In genomic region chr4:75834095-75834771, GRCh38 we compare ENCODE assay signal across 1 cellular context.
TF ChIP-seq lines count a peak whose summit lies in the region.

No MANE protein-coding gene starts in this region.

TF ChIP-seq in K562, 482 proteins besides CTCF, POLR2A, EP300 and RAD21 (continued from another document and continues in another):
- TF ChIP-seq, protein P1, sequence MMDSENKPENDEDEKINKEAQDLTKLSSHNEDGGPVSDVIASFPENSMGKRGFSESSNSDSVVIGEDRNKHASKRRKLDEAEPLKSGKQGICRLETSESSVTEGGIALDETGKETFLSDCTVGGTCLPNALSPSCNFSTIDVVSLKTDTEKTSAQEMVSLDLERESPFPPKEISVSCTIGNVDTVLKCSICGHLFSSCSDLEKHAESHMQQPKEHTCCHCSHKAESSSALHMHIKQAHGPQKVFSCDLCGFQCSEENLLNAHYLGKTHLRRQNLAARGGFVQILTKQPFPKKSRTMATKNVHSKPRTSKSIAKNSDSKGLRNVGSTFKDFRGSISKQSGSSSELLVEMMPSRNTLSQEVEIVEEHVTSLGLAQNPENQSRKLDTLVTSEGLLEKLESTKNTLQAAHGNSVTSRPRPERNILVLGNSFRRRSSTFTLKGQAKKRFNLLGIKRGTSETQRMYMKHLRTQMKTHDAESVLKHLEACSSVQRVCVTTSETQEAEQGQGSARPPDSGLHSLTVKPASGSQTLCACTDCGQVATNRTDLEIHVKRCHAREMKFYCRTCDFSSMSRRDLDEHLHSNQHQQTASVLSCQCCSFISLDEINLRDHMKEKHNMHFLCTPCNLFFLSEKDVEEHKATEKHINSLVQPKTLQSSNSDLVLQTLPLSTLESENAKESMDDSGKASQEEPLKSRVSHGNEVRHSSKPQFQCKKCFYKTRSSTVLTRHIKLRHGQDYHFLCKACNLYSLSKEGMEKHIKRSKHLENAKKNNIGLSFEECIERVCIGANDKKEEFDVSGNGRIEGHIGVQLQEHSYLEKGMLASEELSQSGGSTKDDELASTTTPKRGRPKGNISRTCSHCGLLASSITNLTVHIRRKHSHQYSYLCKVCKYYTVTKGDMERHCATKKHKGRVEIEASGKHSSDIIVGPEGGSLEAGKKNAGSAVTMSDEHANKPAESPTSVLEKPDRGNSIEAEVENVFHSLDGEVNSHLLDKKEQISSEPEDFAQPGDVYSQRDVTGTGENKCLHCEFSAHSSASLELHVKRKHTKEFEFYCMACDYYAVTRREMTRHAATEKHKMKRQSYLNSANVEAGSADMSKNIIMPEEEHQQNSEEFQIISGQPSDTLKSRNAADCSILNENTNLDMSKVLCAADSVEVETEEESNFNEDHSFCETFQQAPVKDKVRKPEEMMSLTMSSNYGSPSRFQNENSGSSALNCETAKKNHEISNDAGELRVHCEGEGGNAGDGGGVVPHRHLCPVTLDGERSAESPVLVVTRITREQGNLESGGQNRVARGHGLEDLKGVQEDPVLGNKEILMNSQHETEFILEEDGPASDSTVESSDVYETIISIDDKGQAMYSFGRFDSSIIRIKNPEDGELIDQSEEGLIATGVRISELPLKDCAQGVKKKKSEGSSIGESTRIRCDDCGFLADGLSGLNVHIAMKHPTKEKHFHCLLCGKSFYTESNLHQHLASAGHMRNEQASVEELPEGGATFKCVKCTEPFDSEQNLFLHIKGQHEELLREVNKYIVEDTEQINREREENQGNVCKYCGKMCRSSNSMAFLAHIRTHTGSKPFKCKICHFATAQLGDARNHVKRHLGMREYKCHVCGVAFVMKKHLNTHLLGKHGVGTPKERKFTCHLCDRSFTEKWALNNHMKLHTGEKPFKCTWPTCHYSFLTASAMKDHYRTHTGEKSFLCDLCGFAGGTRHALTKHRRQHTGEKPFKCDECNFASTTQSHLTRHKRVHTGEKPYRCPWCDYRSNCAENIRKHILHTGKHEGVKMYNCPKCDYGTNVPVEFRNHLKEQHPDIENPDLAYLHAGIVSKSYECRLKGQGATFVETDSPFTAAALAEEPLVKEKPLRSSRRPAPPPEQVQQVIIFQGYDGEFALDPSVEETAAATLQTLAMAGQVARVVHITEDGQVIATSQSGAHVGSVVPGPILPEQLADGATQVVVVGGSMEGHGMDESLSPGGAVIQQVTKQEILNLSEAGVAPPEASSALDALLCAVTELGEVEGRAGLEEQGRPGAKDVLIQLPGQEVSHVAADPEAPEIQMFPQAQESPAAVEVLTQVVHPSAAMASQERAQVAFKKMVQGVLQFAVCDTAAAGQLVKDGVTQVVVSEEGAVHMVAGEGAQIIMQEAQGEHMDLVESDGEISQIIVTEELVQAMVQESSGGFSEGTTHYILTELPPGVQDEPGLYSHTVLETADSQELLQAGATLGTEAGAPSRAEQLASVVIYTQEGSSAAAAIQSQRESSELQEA (IDR thresholded peaks at IDR 0.05; ENCODE audit: low read depth), result no peak
- TF ChIP-seq, protein P2, sequence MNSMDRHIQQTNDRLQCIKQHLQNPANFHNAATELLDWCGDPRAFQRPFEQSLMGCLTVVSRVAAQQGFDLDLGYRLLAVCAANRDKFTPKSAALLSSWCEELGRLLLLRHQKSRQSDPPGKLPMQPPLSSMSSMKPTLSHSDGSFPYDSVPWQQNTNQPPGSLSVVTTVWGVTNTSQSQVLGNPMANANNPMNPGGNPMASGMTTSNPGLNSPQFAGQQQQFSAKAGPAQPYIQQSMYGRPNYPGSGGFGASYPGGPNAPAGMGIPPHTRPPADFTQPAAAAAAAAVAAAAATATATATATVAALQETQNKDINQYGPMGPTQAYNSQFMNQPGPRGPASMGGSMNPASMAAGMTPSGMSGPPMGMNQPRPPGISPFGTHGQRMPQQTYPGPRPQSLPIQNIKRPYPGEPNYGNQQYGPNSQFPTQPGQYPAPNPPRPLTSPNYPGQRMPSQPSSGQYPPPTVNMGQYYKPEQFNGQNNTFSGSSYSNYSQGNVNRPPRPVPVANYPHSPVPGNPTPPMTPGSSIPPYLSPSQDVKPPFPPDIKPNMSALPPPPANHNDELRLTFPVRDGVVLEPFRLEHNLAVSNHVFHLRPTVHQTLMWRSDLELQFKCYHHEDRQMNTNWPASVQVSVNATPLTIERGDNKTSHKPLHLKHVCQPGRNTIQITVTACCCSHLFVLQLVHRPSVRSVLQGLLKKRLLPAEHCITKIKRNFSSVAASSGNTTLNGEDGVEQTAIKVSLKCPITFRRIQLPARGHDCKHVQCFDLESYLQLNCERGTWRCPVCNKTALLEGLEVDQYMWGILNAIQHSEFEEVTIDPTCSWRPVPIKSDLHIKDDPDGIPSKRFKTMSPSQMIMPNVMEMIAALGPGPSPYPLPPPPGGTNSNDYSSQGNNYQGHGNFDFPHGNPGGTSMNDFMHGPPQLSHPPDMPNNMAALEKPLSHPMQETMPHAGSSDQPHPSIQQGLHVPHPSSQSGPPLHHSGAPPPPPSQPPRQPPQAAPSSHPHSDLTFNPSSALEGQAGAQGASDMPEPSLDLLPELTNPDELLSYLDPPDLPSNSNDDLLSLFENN (IDR thresholded peaks at IDR 0.05; ENCODE audit: low read depth in 2 of 2, low read length in 2 of 2), result no peak
- TF ChIP-seq ASH1L (IDR thresholded peaks at IDR 0.05; ENCODE audit: borderline replicate concordance, low read depth, partially characterized antibody) (no peak), SRF (CRISPR knock-in tag; IDR thresholded peaks at IDR 0.05) (no peak), NCOA1 (IDR thresholded peaks at IDR 0.05; ENCODE audit: low read depth) (no peak), SOX6 (IDR thresholded peaks at IDR 0.05) (no peak), ZNF124 (CRISPR knock-in tag; IDR thresholded peaks at IDR 0.05) (no peak), BCOR (IDR thresholded peaks at IDR 0.05) (no peak), HOMEZ (CRISPR knock-in tag; IDR thresholded peaks at IDR 0.05) (no peak), PTTG1 (tag; IDR thresholded peaks at IDR 0.05; ENCODE audit: low read depth) (peak; percentile 89), DDX20 (tag; IDR thresholded peaks at IDR 0.05; ENCODE audit: low read depth) (peak; percentile 88), BRD4 (IDR thresholded peaks at IDR 0.05) (no peak), MEIS2 (IDR thresholded peaks at IDR 0.05; ENCODE audit: partially characterized antibody) (no peak), MYBL2 (IDR thresholded peaks at IDR 0.05; ENCODE audit: low read depth) (no peak), MYBL2 (CRISPR knock-in tag; IDR thresholded peaks at IDR 0.05; ENCODE audit: borderline replicate concordance) (no peak), HES1 (IDR thresholded peaks at IDR 0.05; ENCODE audit: low read depth) (no peak), CCNT2 (IDR thresholded peaks at IDR 0.05; ENCODE audit: borderline replicate concordance, extremely low read depth, insufficient read length, low read depth, low read length) (no peak), POLR2AphosphoS2 (IDR thresholded peaks at IDR 0.05; ENCODE audit: low read length) (no peak), PTRF (tag; IDR thresholded peaks at IDR 0.05) (peak; percentile 71), EGR1 (conservative IDR thresholded peaks at IDR 0.05) (no peak), ERF (CRISPR knock-in tag; IDR thresholded peaks at IDR 0.05) (no peak), GMEB1 (CRISPR knock-in tag; IDR thresholded peaks at IDR 0.05) (no peak), U2AF2 (optimal IDR thresholded peaks at IDR 0.05; ENCODE audit: low read depth, low read length) (no peak), HLTF (IDR thresholded peaks at IDR 0.05) (no peak), GTF2B (IDR thresholded peaks at IDR 0.05; ENCODE audit: extremely low read depth, insufficient read length) (no peak), ZC3H8 (IDR thresholded peaks at IDR 0.05) (no peak), TRIM24 (IDR thresholded peaks at IDR 0.05) (no peak), PHB2 (IDR thresholded peaks at IDR 0.05; ENCODE audit: low read depth) (no peak), HDAC6 (IDR thresholded peaks at IDR 0.05; ENCODE audit: low read depth, low read length) (no peak), SAFB2 (IDR thresholded peaks at IDR 0.05; ENCODE audit: borderline replicate concordance, low read depth, low read length, severe bottlenecking) (no peak), CBX8 (IDR thresholded peaks at IDR 0.05; ENCODE audit: borderline replicate concordance, extremely low read depth, low read depth, low read length, poor library complexity, severe bottlenecking) (no peak), ZNF707 (CRISPR knock-in tag; conservative IDR thresholded peaks at IDR 0.05) (no peak), HDAC8 (tag; IDR thresholded peaks at IDR 0.05) (peak; percentile 92), PHF8 (IDR thresholded peaks at IDR 0.05; ENCODE audit: borderline replicate concordance, low read length) (no peak), KLF6 (CRISPR knock-in tag; IDR thresholded peaks at IDR 0.05; ENCODE audit: borderline replicate concordance) (peak; percentile 85; the same call in 1 of the 2 replicates), ZNF695 (CRISPR knock-in tag; IDR thresholded peaks at IDR 0.05) (no peak), ATF1 (CRISPR knock-in tag; IDR thresholded peaks at IDR 0.05) (no peak), ATF1 (tag; IDR thresholded peaks at IDR 0.05) (no peak), CHD2 (IDR thresholded peaks at IDR 0.05; ENCODE audit: low read depth, low read length) (no peak)
- TF ChIP-seq, protein P3, sequence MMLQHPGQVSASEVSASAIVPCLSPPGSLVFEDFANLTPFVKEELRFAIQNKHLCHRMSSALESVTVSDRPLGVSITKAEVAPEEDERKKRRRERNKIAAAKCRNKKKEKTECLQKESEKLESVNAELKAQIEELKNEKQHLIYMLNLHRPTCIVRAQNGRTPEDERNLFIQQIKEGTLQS (IDR thresholded peaks at IDR 0.05), result no peak
- TF ChIP-seq, protein P3 (CRISPR knock-in tag; conservative IDR thresholded peaks at IDR 0.05), result no peak
- TF ChIP-seq, protein P4, sequence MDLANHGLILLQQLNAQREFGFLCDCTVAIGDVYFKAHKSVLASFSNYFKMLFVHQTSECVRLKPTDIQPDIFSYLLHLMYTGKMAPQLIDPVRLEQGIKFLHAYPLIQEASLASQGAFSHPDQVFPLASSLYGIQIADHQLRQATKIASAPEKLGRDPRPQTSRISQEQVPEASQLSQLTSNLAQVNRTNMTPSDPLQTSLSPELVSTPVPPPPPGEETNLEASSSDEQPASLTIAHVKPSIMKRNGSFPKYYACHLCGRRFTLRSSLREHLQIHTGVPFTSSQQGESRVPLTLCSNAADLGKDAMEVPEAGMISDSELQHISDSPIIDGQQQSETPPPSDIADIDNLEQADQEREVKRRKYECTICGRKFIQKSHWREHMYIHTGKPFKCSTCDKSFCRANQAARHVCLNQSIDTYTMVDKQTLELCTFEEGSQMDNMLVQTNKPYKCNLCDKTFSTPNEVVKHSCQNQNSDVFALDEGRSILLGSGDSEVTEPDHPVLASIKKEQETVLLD (IDR thresholded peaks at IDR 0.05), result no peak
- TF ChIP-seq, protein P5, sequence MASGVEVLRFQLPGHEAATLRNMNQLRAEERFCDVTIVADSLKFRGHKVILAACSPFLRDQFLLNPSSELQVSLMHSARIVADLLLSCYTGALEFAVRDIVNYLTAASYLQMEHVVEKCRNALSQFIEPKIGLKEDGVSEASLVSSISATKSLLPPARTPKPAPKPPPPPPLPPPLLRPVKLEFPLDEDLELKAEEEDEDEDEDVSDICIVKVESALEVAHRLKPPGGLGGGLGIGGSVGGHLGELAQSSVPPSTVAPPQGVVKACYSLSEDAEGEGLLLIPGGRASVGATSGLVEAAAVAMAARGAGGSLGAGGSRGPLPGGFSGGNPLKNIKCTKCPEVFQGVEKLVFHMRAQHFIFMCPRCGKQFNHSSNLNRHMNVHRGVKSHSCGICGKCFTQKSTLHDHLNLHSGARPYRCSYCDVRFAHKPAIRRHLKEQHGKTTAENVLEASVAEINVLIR (CRISPR knock-in tag; IDR thresholded peaks at IDR 0.05), result no peak
- TF ChIP-seq, protein P6, sequence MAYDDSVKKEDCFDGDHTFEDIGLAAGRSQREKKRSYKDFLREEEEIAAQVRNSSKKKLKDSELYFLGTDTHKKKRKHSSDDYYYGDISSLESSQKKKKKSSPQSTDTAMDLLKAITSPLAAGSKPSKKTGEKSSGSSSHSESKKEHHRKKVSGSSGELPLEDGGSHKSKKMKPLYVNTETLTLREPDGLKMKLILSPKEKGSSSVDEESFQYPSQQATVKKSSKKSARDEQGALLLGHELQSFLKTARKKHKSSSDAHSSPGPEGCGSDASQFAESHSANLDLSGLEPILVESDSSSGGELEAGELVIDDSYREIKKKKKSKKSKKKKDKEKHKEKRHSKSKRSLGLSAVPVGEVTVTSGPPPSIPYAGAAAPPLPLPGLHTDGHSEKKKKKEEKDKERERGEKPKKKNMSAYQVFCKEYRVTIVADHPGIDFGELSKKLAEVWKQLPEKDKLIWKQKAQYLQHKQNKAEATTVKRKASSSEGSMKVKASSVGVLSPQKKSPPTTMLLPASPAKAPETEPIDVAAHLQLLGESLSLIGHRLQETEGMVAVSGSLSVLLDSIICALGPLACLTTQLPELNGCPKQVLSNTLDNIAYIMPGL (CRISPR knock-in tag; IDR thresholded peaks at IDR 0.05), result no peak
